ENCODE assay signal across 1 cellular context in the genomic region with DNA sequence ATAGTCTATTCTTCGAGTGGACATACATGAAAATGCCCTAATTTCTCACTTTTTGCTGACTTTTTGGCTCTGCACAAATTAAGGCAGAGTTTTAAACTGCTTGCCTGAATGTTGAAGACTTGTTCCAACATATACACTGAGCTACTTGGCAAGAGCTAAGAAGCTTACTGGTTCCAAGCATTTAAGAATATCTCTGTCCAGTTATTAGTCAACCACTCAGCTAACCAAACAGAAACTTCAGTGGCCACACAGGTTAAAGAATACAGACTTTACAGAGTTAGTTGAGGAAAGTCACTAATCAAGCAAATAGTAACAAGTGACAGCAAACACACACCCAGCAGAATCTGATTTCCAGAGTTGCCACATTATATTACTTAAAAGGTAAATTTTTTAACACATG.
TF ChIP-seq lines count a peak whose summit lies in the region.

No MANE protein-coding gene starts in this region.

TF ChIP-seq in HepG2, 621 proteins besides CTCF, POLR2A, EP300 and RAD21:
- TF ChIP-seq, protein P1, sequence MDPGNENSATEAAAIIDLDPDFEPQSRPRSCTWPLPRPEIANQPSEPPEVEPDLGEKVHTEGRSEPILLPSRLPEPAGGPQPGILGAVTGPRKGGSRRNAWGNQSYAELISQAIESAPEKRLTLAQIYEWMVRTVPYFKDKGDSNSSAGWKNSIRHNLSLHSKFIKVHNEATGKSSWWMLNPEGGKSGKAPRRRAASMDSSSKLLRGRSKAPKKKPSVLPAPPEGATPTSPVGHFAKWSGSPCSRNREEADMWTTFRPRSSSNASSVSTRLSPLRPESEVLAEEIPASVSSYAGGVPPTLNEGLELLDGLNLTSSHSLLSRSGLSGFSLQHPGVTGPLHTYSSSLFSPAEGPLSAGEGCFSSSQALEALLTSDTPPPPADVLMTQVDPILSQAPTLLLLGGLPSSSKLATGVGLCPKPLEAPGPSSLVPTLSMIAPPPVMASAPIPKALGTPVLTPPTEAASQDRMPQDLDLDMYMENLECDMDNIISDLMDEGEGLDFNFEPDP (CRISPR knock-in tag; conservative IDR thresholded peaks at IDR 0.05), result no peak
- TF ChIP-seq, protein P2, sequence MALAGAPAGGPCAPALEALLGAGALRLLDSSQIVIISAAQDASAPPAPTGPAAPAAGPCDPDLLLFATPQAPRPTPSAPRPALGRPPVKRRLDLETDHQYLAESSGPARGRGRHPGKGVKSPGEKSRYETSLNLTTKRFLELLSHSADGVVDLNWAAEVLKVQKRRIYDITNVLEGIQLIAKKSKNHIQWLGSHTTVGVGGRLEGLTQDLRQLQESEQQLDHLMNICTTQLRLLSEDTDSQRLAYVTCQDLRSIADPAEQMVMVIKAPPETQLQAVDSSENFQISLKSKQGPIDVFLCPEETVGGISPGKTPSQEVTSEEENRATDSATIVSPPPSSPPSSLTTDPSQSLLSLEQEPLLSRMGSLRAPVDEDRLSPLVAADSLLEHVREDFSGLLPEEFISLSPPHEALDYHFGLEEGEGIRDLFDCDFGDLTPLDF (CRISPR knock-in tag; IDR thresholded peaks at IDR 0.05), result no peak
- TF ChIP-seq ZNF7 (CRISPR knock-in tag; IDR thresholded peaks at IDR 0.05) (no peak), ZNF296 (CRISPR knock-in tag; conservative IDR thresholded peaks at IDR 0.05) (no peak), ZNF570 (CRISPR knock-in tag; IDR thresholded peaks at IDR 0.05; ENCODE audit: borderline replicate concordance) (no peak), FOXA1 (IDR thresholded peaks at IDR 0.05) (no peak), FOXA1 (CRISPR knock-in tag; IDR thresholded peaks at IDR 0.05) (no peak), ZNF670 (CRISPR knock-in tag; IDR thresholded peaks at IDR 0.05; ENCODE audit: borderline replicate concordance) (no peak), RFX1 (IDR thresholded peaks at IDR 0.05) (no peak), ZSCAN21 (CRISPR knock-in tag; IDR thresholded peaks at IDR 0.05; ENCODE audit: borderline replicate concordance) (no peak), KAT8 (CRISPR knock-in tag; IDR thresholded peaks at IDR 0.05) (no peak), CCDC6 (CRISPR knock-in tag; IDR thresholded peaks at IDR 0.05) (no peak), ZNF510 (CRISPR knock-in tag; IDR thresholded peaks at IDR 0.05; ENCODE audit: low read depth) (no peak), TCF7L2 (IDR thresholded peaks at IDR 0.05; ENCODE audit: low read depth, low read length) (no peak), RNF2 (conservative IDR thresholded peaks at IDR 0.05; ENCODE audit: low read depth) (no peak), ZNF160 (CRISPR knock-in tag; IDR thresholded peaks at IDR 0.05) (no peak), RFXAP (CRISPR knock-in tag; IDR thresholded peaks at IDR 0.05; ENCODE audit: borderline replicate concordance) (no peak)
- TF ChIP-seq, protein P3, sequence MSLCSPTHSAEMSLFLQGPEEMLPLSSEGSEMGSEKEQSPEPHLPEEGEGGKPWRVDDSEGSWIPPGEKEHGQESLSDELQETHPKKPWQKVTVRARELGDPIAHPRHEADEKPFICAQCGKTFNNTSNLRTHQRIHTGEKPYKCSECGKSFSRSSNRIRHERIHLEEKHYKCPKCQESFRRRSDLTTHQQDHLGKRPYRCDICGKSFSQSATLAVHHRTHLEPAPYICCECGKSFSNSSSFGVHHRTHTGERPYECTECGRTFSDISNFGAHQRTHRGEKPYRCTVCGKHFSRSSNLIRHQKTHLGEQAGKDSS (CRISPR knock-in tag; IDR thresholded peaks at IDR 0.05; ENCODE audit: borderline replicate concordance, low read depth), result no peak
- TF ChIP-seq, protein P4, sequence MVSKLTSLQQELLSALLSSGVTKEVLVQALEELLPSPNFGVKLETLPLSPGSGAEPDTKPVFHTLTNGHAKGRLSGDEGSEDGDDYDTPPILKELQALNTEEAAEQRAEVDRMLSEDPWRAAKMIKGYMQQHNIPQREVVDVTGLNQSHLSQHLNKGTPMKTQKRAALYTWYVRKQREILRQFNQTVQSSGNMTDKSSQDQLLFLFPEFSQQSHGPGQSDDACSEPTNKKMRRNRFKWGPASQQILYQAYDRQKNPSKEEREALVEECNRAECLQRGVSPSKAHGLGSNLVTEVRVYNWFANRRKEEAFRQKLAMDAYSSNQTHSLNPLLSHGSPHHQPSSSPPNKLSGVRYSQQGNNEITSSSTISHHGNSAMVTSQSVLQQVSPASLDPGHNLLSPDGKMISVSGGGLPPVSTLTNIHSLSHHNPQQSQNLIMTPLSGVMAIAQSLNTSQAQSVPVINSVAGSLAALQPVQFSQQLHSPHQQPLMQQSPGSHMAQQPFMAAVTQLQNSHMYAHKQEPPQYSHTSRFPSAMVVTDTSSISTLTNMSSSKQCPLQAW (CRISPR knock-in tag; IDR thresholded peaks at IDR 0.05), result no peak
